In the genomic region with DNA sequence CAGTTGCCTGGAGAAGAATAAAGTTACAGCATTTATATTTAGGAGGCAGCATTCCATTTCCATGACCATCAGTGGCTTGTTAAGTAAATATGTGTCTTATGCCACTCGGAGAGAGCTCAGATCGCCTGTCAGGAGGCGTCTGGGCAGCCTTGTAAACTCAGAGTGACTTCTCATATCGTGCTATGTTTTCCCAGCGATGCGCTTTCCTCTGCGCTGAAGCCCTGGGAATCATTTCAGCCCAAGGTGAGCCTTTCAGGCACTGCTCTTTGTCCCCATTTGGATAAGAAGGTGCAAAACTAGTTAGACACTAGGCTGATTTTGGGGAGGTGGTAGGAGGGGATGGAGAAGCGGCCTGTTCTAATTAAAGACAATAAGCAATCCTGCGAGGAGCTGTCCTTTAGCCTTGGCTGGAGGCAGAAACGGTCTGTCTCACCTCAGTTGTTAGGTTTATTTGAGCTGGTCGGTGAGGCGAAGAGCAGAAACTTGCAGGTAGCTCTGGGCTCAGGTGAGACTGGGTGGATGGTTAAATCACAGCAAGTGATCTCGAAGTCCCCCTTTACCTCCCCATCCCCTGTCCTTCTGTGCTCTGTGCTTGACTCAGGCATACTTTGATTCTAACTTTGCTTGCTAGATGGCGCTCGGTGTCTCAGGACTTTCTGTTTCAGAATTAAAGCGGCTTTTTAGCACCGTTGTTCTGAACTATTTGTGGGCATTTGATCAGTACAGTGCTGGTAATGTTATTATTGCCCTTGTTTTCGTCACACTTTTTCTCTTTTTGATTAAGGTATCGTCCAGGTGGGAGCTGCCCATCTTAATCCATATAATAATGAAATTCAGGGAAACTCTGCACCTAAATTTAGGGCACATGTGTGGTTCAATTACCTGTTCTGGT, we compare ENCODE assay signal across 9 cellular contexts. TPM values are rescaled to one million over a fixed set of nuclear protein-coding genes. Genes with fewer than 3 reads are reported as not detected.
A peak's percentile ranks its signal among the peaks of the same experiment; 100 is the strongest.
DNase-seq lines count a peak whose midpoint lies in the region; ATAC-seq and TF ChIP-seq lines count a peak whose summit lies in the region.
"Had no signal": no experiment of that assay in that cellular context is flagged by ENCODE, and none has a peak within 500 bp of the region (broad histone marks: within the 10 kb centered on the region; RNA-seq: fewer than 3 reads in every experiment).

No MANE protein-coding gene starts in this region.

- H3K4me1 Mint-ChIP-seq in activated T-helper 1 cell treated with anti-CD3 and anti-CD28 coated beads, Interleukin-12 subunit alpha, Interleukin-12 subunit beta, Interleukin-2, Interleukin-4 antibody, amounts not matched to agents 30 ng/mL and 10 ng/mL and 1 ng/mL, durations not matched to agents 14 hours and 24 hours and 36 hours (ENCODE audit: low read depth): peaks cover 10% of the 10 kb centered on the region

- no peaks in the 10 kb centered on the region for H3K9me3 Mint-ChIP-seq in activated T-helper 1 cell treated with anti-CD3 and anti-CD28 coated beads, Interleukin-12 subunit alpha, Interleukin-12 subunit beta, Interleukin-2, Interleukin-4 antibody, amounts not matched to agents 30 ng/mL and 10 ng/mL and 1 ng/mL, durations not matched to agents 14 hours and 24 hours and 36 hours

- DNase-seq in AG20443 (ENCODE audit: low spot score) (peak; percentile 55), NCI-H2081 (lab: John Stamatoyannopoulos, UW) (peak; percentile 53 to 69), ascending aorta (ENCODE audit: low spot score in 2 of 2) (no peak), iPS-NIHi11 (ENCODE audit: low spot score) (peak; percentile 52), tibial artery (no peak)
- no peak for DNase-seq in activated T-helper 1 cell treated with anti-CD3 and anti-CD28 coated beads, Interleukin-12 subunit alpha, Interleukin-12 subunit beta, Interleukin-2, Interleukin-4 antibody, amounts not matched to agents 30 ng/mL and 10 ng/mL and 1 ng/mL, durations not matched to agents 14 hours and 24 hours and 36 hours (ENCODE audit: low spot score)

- ATAC-seq in HG02623 (IDR thresholded peaks at IDR 0.05; ENCODE audit: unreplicated experiment): peak; percentile 78

- H3K27me3 Mint-ChIP-seq in activated T-helper 1 cell treated with anti-CD3 and anti-CD28 coated beads, Interleukin-12 subunit alpha, Interleukin-12 subunit beta, Interleukin-2, Interleukin-4 antibody, amounts not matched to agents 30 ng/mL and 10 ng/mL and 1 ng/mL, durations not matched to agents 14 hours and 24 hours and 36 hours (ENCODE audit: insufficient read depth): peaks cover 85% of the 10 kb centered on the region

- peaks cover 45% of the 10 kb centered on the region for H3K27me3 ChIP-seq in ascending aorta
- peaks cover 4 to 94% of the 10 kb centered on the region in 2 donors for H3K27me3 ChIP-seq in tibial artery

- H3K9me3 ChIP-seq in ascending aorta (no peaks in the 10 kb centered on the region), tibial artery (no peaks in the 10 kb centered on the region)

- peak overlapping the region in 1 of 2 donors; percentile 17 for H3K4me3 ChIP-seq in ascending aorta
- no peak overlapping the region for H3K4me3 ChIP-seq in tibial artery

- H3K36me3 ChIP-seq in ascending aorta: no peaks in the 10 kb centered on the region
- H3K36me3 ChIP-seq in tibial artery: no peaks in the 10 kb centered on the region

- no peak overlapping the region for H3K4me3 Mint-ChIP-seq in activated T-helper 1 cell treated with anti-CD3 and anti-CD28 coated beads, Interleukin-12 subunit alpha, Interleukin-12 subunit beta, Interleukin-2, Interleukin-4 antibody, amounts not matched to agents 30 ng/mL and 10 ng/mL and 1 ng/mL, durations not matched to agents 14 hours and 24 hours and 36 hours

- peak; percentile 69 for TF ChIP-seq CTCF in GM12873 (IDR thresholded peaks at IDR 0.05; ENCODE audit: insufficient read depth, low read depth, low read length, missing control alignments)
- peak in 2 of 3 experiments; percentile 24 to 65 for TF ChIP-seq CTCF in ascending aorta (IDR thresholded peaks at IDR 0.05)
- TF ChIP-seq CTCF in tibial artery (IDR thresholded peaks at IDR 0.05): peak; percentile 26 to 35

- H3K36me3 Mint-ChIP-seq in activated T-helper 1 cell treated with anti-CD3 and anti-CD28 coated beads, Interleukin-12 subunit alpha, Interleukin-12 subunit beta, Interleukin-2, Interleukin-4 antibody, amounts not matched to agents 30 ng/mL and 10 ng/mL and 1 ng/mL, durations not matched to agents 14 hours and 24 hours and 36 hours (ENCODE audit: low read depth): peaks cover 2% of the 10 kb centered on the region

- no peak overlapping the region for H3K27ac ChIP-seq in ascending aorta
- H3K27ac ChIP-seq in tibial artery: no peak overlapping the region

- H3K27ac Mint-ChIP-seq in activated T-helper 1 cell treated with anti-CD3 and anti-CD28 coated beads, Interleukin-12 subunit alpha, Interleukin-12 subunit beta, Interleukin-2, Interleukin-4 antibody, amounts not matched to agents 30 ng/mL and 10 ng/mL and 1 ng/mL, durations not matched to agents 14 hours and 24 hours and 36 hours: no peak overlapping the region

- H3K4me1 ChIP-seq in ascending aorta: peaks cover 2 to 5% of the 10 kb centered on the region in 2 donors
- peaks cover 0 to 28% (median 16%) of the 10 kb centered on the region in 4 donors for H3K4me1 ChIP-seq in tibial artery

- intact Hi-C loops in ascending aorta (cut with DNase I): loop anchor here (5.0 kb wide), 1 partner anchor 505 kb away; a partner anchor contains a TSS
- intact Hi-C loops in tibial artery (cut with DNase I; ENCODE audit: low total_unique reads): loop anchor here (2.0 kb wide), 1 partner anchor 31 kb away; no protein-coding TSS in a partner anchor
- intact Hi-C loops in activated T-helper 1 cell treated with anti-CD3 and anti-CD28 coated beads, Interleukin-12 subunit alpha, Interleukin-12 subunit beta, Interleukin-2, Interleukin-4 antibody, amounts not matched to agents 30 ng/mL and 10 ng/mL and 1 ng/mL, durations not matched to agents 14 hours and 24 hours and 36 hours (cut with micrococcal nuclease): loop anchor here (1.0 to 5.0 kb wide), 4 partner anchors 35 to 1243 kb away; no protein-coding TSS in a partner anchor

RNA-seq across cellular contexts. Expression of a gene that starts 24.6 kb away (rescaled TPM):
- total RNA-seq in ascending aorta: 8.0 TPM
- not detected in 2 replicates for total RNA-seq in activated T-helper 1 cell treated with anti-CD3 and anti-CD28 coated beads, Interleukin-12 subunit alpha, Interleukin-12 subunit beta, Interleukin-2, Interleukin-4 antibody, amounts not matched to agents 30 ng/mL and 10 ng/mL and 1 ng/mL, durations not matched to agents 14 hours and 24 hours and 36 hours
- total RNA-seq: T-helper 1 cell treated with Interleukin-12 subunit alpha and Interleukin-12 subunit beta and Interleukin-4 antibody, amounts not matched to agents 30 ng/mL and 1 ng/mL, for 36 hours had no signal

RNA-seq across cellular contexts. Expression of a gene that starts 26.6 kb away (rescaled TPM):
- 0.85 TPM for total RNA-seq in ascending aorta
- total RNA-seq in activated T-helper 1 cell treated with anti-CD3 and anti-CD28 coated beads, Interleukin-12 subunit alpha, Interleukin-12 subunit beta, Interleukin-2, Interleukin-4 antibody, amounts not matched to agents 30 ng/mL and 10 ng/mL and 1 ng/mL, durations not matched to agents 14 hours and 24 hours and 36 hours: not detected in 2 replicates
- total RNA-seq: T-helper 1 cell treated with Interleukin-12 subunit alpha and Interleukin-12 subunit beta and Interleukin-4 antibody, amounts not matched to agents 30 ng/mL and 1 ng/mL, for 36 hours had no signal

Comparison
In these comparisons a context has a peak if more than half of its experiments do, and no peak if none do; other contexts are left out.
1. DNase-seq: peak in AG20443 (single experiment), NCI-H2081 (2 of 2) and iPS-NIHi11 (single experiment); none in ascending aorta (0 of 2), tibial artery (0 of 2) and activated T-helper 1 cell treated with anti-CD3 and anti-CD28 coated beads, Interleukin-12 subunit alpha, Interleukin-12 subunit beta, Interleukin-2, Interleukin-4 antibody, amounts not matched to agents 30 ng/mL and 10 ng/mL and 1 ng/mL, durations not matched to agents 14 hours and 24 hours and 36 hours (single experiment).
2. Peak in every context shown above with its lines, with median percentiles within 50 percentile points of each other: CTCF ChIP-seq.